Comparison of ENCODE assay signal across 28 cellular contexts in the genomic region with DNA sequence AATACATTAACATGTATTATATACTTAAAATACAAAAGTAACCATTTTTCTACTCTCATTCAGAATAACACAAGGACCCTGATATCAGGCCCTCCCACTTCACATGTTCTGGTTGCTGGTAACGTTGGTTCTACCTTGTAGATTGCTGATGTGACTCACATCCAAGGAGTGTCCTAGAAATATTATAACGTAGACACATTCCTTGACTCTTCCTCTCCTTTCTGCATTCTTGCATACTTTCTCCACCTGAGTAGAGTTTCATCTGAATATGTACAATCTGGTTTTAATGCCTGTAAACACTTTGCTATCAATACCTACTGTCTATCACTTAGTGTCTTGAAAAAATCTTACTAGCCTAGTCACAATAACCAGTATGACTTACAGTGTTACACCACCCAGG.
"Had no signal": no experiment of that assay in that cellular context is flagged by ENCODE, and none has a peak within 500 bp of the region (broad histone marks: within the 10 kb centered on the region; RNA-seq: fewer than 3 reads in every experiment).

No MANE protein-coding gene starts in this region.

- FAIRE-seq: astrocyte, RCC 7860, TTC549 had no signal

- H3K4me1 Mint-ChIP-seq: activated B cell treated with CpG ODN at 0.5 μM for 24 hours; activated CD4-positive, alpha-beta T cell treated with anti-CD3 and anti-CD28 coated beads, Interleukin-2, amount 10 ng/mL, durations not matched to agents 24 days and 14 days; activated CD8-positive, alpha-beta memory T cell treated with anti-CD3 and anti-CD28 coated beads, Interleukin-2, amount 10 ng/mL, durations not matched to agents 7 days and 5 days; activated naive CD8-positive, alpha-beta T cell treated with anti-CD3 and anti-CD28 coated beads, Interleukin-2, amount 50 U/mL, for 24 hours; brain had no signal

- H3K27ac Mint-ChIP-seq: activated B cell treated with CpG ODN at 0.5 μM for 24 hours; activated CD4-positive, alpha-beta T cell treated with anti-CD3 and anti-CD28 coated beads, Interleukin-2, amount 10 ng/mL, durations not matched to agents 24 days and 14 days; activated CD8-positive, alpha-beta memory T cell treated with anti-CD3 and anti-CD28 coated beads, Interleukin-2, amount 10 ng/mL, durations not matched to agents 7 days and 5 days; activated naive CD4-positive, alpha-beta T cell treated with anti-CD3 and anti-CD28 coated beads, Interleukin-2, amount 50 U/mL, for 72 hours; activated naive CD8-positive, alpha-beta T cell treated with anti-CD3 and anti-CD28 coated beads, Interleukin-2, amount 50 U/mL, for 24 hours; activated T-cell treated with anti-CD3 and anti-CD28 coated beads, Interleukin-2, amount 50 U/mL, for 24 hours; brain had no signal

- ATAC-seq: activated CD8-positive, alpha-beta memory T cell treated with anti-CD3 and anti-CD28 coated beads, Interleukin-2, amount 10 ng/mL, durations not matched to agents 7 days and 5 days; activated naive CD4-positive, alpha-beta T cell treated with anti-CD3 and anti-CD28 coated beads, Interleukin-2, amount 50 U/mL, for 72 hours; activated naive CD8-positive, alpha-beta T cell treated with anti-CD3 and anti-CD28 coated beads, Interleukin-2, amount 50 U/mL, for 24 hours; T-helper 17 cell had no signal

- H3K4me3 Mint-ChIP-seq: activated B cell treated with CpG ODN at 0.5 μM for 24 hours; activated CD4-positive, alpha-beta T cell treated with anti-CD3 and anti-CD28 coated beads, Interleukin-2, amount 10 ng/mL, durations not matched to agents 24 days and 14 days; activated CD8-positive, alpha-beta memory T cell treated with anti-CD3 and anti-CD28 coated beads, Interleukin-2, amount 10 ng/mL, durations not matched to agents 7 days and 5 days; activated naive CD8-positive, alpha-beta T cell treated with anti-CD3 and anti-CD28 coated beads, Interleukin-2, amount 50 U/mL, for 24 hours; activated T-cell treated with anti-CD3 and anti-CD28 coated beads, Interleukin-2, amount 50 U/mL, for 24 hours; brain; T-helper 17 cell had no signal

- H3K27me3 Mint-ChIP-seq: brain had no signal

- H3K36me3 Mint-ChIP-seq: activated CD8-positive, alpha-beta memory T cell treated with anti-CD3 and anti-CD28 coated beads, Interleukin-2, amount 10 ng/mL, durations not matched to agents 7 days and 5 days; activated naive CD4-positive, alpha-beta T cell treated with anti-CD3 and anti-CD28 coated beads, Interleukin-2, amount 50 U/mL, for 72 hours; brain had no signal

- H3K9me3 Mint-ChIP-seq: activated CD4-positive, alpha-beta T cell treated with anti-CD3 and anti-CD28 coated beads, Interleukin-2, amount 10 ng/mL, durations not matched to agents 24 days and 14 days; activated naive CD8-positive, alpha-beta T cell treated with anti-CD3 and anti-CD28 coated beads, Interleukin-2, amount 50 U/mL, for 24 hours had no signal

- DNase-seq: activated B cell treated with CpG ODN at 0.5 μM for 24 hours; activated CD4-positive, alpha-beta T cell treated with anti-CD3 and anti-CD28 coated beads for 1 hour; activated CD4-positive, alpha-beta T cell treated with anti-CD3 and anti-CD28 coated beads, Interleukin-2, amount 10 ng/mL, durations not matched to agents 24 days and 14 days; activated CD4-positive, alpha-beta T cell treated with anti-CD3 and anti-CD28 coated beads, Interleukin-2, amount 50 U/mL, for 48 hours; activated CD8-positive, alpha-beta memory T cell treated with anti-CD3 and anti-CD28 coated beads, Interleukin-2, amount 10 ng/mL, durations not matched to agents 7 days and 5 days; activated effector memory CD4-positive, alpha-beta T cell treated with anti-CD3 and anti-CD28 coated beads, Interleukin-2, amount 50 U/mL, for 16 hours; activated naive CD4-positive, alpha-beta T cell treated with Interleukin-2 at 50 U/mL for 16 hours; activated naive CD8-positive, alpha-beta T cell treated with anti-CD3 and anti-CD28 coated beads, Interleukin-2, amount 50 U/mL, for 24 hours; activated T-cell treated with anti-CD3 and anti-CD28 coated beads, Interleukin-2, amount 50 U/mL, for 24 hours; amniotic stem cell; cerebellar nuclear complex; KG1; NCI-H1092; NCI-H1417; NCI-H1930; NCI-H2171; NCI-H345; NCI-H510A; NCI-H526 treated with DMSO at 0.1 percent for 48 hours; NK-92 treated with Interleukin-12 subunit alpha and Interleukin-12 subunit beta, amount 100 ng/mL, for 24 hours; SHP77 treated with DMSO at 0.1 percent for 48 hours; T-helper 17 cell; T-helper 9 cell had no signal
